In genomic region chr19:35129724-35130274, GRCh38 we compare ENCODE assay signal across 7 cellular contexts. TPM values are rescaled to one million over a fixed set of nuclear protein-coding genes. Genes with fewer than 3 reads are reported as not detected.
"Had no signal": no experiment of that assay in that cellular context is flagged by ENCODE, and none has a peak within 500 bp of the region (broad histone marks: within the 10 kb centered on the region; RNA-seq: fewer than 3 reads in every experiment).

No MANE protein-coding gene starts in this region.

RNA-seq across cellular contexts. Expression of gene LGI4, which starts 5.1 kb away (rescaled TPM):
- total RNA-seq: activated B cell treated with CpG ODN at 0.5 μM for 24 hours; activated CD8-positive, alpha-beta memory T cell treated with anti-CD3 and anti-CD28 coated beads, Interleukin-2, amount 10 ng/mL, durations not matched to agents 7 days and 5 days; activated T-helper 1 cell treated with anti-CD3 and anti-CD28 coated beads, Interleukin-12 subunit alpha, Interleukin-12 subunit beta, Interleukin-2, Interleukin-4 antibody, amounts not matched to agents 30 ng/mL and 10 ng/mL and 1 ng/mL, durations not matched to agents 14 hours and 24 hours and 36 hours had no signal

RNA-seq across cellular contexts. Expression of gene FXYD1, which starts 8.8 kb away (rescaled TPM):
- total RNA-seq: activated T-helper 1 cell treated with anti-CD3 and anti-CD28 coated beads, Interleukin-12 subunit alpha, Interleukin-12 subunit beta, Interleukin-2, Interleukin-4 antibody, amounts not matched to agents 30 ng/mL and 10 ng/mL and 1 ng/mL, durations not matched to agents 14 hours and 24 hours and 36 hours; SK-MEL-5 had no signal

RNA-seq across cellular contexts. Expression of gene FXYD7, which starts 13.3 kb away (rescaled TPM):
- total RNA-seq: astrocyte, SK-MEL-5 had no signal

RNA-seq across cellular contexts. Expression of gene FXYD3, which starts 14.2 kb away (rescaled TPM):
- total RNA-seq: activated B cell treated with CpG ODN at 0.5 μM for 24 hours; activated CD4-positive, alpha-beta T cell treated with anti-CD3 and anti-CD28 coated beads, Interleukin-2, amount 10 ng/mL, durations not matched to agents 24 days and 14 days; activated CD8-positive, alpha-beta memory T cell treated with anti-CD3 and anti-CD28 coated beads, Interleukin-2, amount 10 ng/mL, durations not matched to agents 7 days and 5 days; activated T-helper 1 cell treated with anti-CD3 and anti-CD28 coated beads, Interleukin-12 subunit alpha, Interleukin-12 subunit beta, Interleukin-2, Interleukin-4 antibody, amounts not matched to agents 30 ng/mL and 10 ng/mL and 1 ng/mL, durations not matched to agents 14 hours and 24 hours and 36 hours; astrocyte; cardiac muscle cell; SK-MEL-5 had no signal
